ENCODE assay signal across 8 cellular contexts in the genomic region with DNA sequence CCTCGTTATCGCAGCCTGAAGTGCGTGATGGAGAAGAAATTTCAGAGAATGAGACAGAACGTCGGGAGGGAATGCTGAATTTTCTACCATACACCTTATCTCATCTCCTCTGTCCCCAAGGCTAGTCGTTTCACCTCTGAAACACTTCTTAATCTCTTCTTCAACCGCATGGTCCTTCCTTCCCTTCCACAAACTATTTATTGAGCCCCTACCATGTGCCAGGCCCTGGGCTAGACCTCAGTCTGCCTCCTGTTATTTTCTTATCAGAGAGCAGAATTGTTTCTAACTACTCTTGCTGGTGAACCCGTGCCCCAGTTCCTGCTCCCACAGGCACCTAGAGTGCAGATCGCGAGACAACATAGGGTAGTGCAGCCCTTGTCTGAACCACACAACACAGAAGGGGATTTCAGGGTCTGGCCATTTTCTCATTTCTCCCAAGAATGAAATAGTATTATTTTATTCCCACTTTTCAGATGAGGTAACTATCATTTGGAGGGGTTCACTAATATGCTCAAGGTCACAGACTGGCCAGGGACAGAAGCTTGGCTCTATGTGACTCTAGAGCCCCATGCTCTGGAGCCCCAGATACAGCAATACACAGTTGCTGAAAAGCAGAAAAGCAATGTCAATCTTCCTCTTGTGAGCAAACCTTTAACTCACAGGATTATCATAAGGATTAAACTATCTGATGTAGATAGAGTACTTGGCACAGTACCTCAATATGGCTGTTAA. TPM values are rescaled to one million over a fixed set of nuclear protein-coding genes. Genes with fewer than 3 reads are reported as not detected.
DNase-seq lines count a peak whose midpoint lies in the region; ATAC-seq, FAIRE-seq and TF ChIP-seq lines count a peak whose summit lies in the region.

No MANE protein-coding gene starts in this region.

- H3K9ac ChIP-seq in K562 (ENCODE audit: insufficient read depth in 1 of 2, low read depth in 2 of 2, low read length in 2 of 2), result peak overlapping the region; percentile 21 to 67; a peak in 3 of 4 replicates

- H3K27me3 ChIP-seq in K562 (ENCODE audit: control insufficient read depth in 2 of 2, insufficient read depth in 2 of 2, low read length in 2 of 2) (no peaks in the 10 kb centered on the region), right lobe of liver (no peaks in the 10 kb centered on the region), upper lobe of left lung (no peaks in the 10 kb centered on the region)

- H3K9me3 ChIP-seq in K562 (replicated peaks; ENCODE audit: control insufficient read depth, insufficient read depth, low read depth, low read length) (no peaks in the 10 kb centered on the region), right lobe of liver (no peaks in the 10 kb centered on the region), upper lobe of left lung (no peaks in the 10 kb centered on the region)

- no peak for TF ChIP-seq RAD21 in K562 (CRISPR knock-in tag; conservative IDR thresholded peaks at IDR 0.05 in 1 of 2, IDR thresholded peaks at IDR 0.05 in 1 of 2)

- FAIRE-seq in GM12891 (lab: Jason Lieb, UNC), result no peak
- peak; percentile 52 for FAIRE-seq in K562 (lab: Jason Lieb, UNC)

- ATAC-seq in K562 (peak; percentile 32), right lobe of liver (peak in 2 of 4 donors; percentile 2 to 32), upper lobe of left lung (ENCODE audit: low FRiP score in 2 of 2) (no peak), GM18873 (IDR thresholded peaks at IDR 0.05; ENCODE audit: low FRiP score, unreplicated experiment) (no peak)

- H3K79me2 ChIP-seq in K562 (ENCODE audit: control insufficient read depth, insufficient read depth, low read length), result peaks cover 43% of the 10 kb centered on the region

- H3K4me1 ChIP-seq in K562 (replicated peaks in 1 of 2; ENCODE audit: control insufficient read depth in 2 of 2, insufficient read depth in 2 of 2, low read length in 2 of 2) (peaks cover 15 to 27% of the 10 kb centered on the region in 2 experiments), right lobe of liver (peaks cover 0 to 27% (median 10%) of the 10 kb centered on the region in 4 donors), upper lobe of left lung (peaks cover 39 to 48% (median 44%) of the 10 kb centered on the region in 4 donors)

- DNase-seq in GM12891 (ENCODE audit: insufficient read length, low spot score), result peak; percentile 20
- peak; percentile 3 to 25 for DNase-seq in Kasumi-1 (lab: John Stamatoyannopoulos, UW)
- DNase-seq in K562 (ENCODE audit: extremely low read depth in 1 of 4, low spot score in 3 of 4), result peak in 1 of 4 experiments; percentile 21
- no peak for DNase-seq in right lobe of liver
- no peak for DNase-seq in upper lobe of left lung
- no peak for DNase-seq in NCI-H748 treated with DMSO at 0.1 percent for 48 hours (lab: John Stamatoyannopoulos, UW)
- DNase-seq in posterior cingulate gyrus, result no peak

- peak overlapping the region; percentile 95 for H3K4me2 ChIP-seq in K562 (ENCODE audit: insufficient read depth, low read length)

- peak; percentile 1; the same call in 1 of the 2 replicates for TF ChIP-seq EP300 in K562 (IDR thresholded peaks at IDR 0.05; ENCODE audit: low read length)
- TF ChIP-seq EP300 in upper lobe of left lung (IDR thresholded peaks at IDR 0.05), result no peak

- 2% methylated on average over 10 of the region's 10 CpGs for WGBS in K562 (ENCODE audit: insufficient coverage, low coverage, missing lambda C conversion rate)
- WGBS in right lobe of liver (ENCODE audit: insufficient coverage, low coverage, low lambda C conversion rate, missing lambda C conversion rate), result 2% methylated on average over 10 of the region's 10 CpGs
- 3% methylated on average over 10 of the region's 10 CpGs for WGBS in upper lobe of left lung, 2 donors

- H3K27ac ChIP-seq in K562 (ENCODE audit: extremely low read depth, low read depth, low read length) (peak overlapping the region; percentile 64), right lobe of liver (peak overlapping the region in 1 of 3 donors; percentile 31), upper lobe of left lung (peak overlapping the region; percentile 95 to 99 (median 96))

- TF ChIP-seq CTCF in K562 (IDR thresholded peaks at IDR 0.05 in 2 of 3, conservative IDR thresholded peaks at IDR 0.05 in 1 of 3; ENCODE audit: insufficient read depth in 2 of 3, low read depth in 1 of 3, low read length in 3 of 3) (0 out of 6 replicates have a peak, but pooled peaks of 1 of the 3 experiments have one; percentile 2), right lobe of liver (IDR thresholded peaks at IDR 0.05) (no peak), upper lobe of left lung (IDR thresholded peaks at IDR 0.05) (no peak)

- CTCF ChIA-PET in K562 (lab: Yijun Ruan, JAX; ENCODE audit: low intra/inter-chr PET ratio), result no interaction called here

- POLR2A ChIA-PET in K562 (lab: Yijun Ruan, JAX), result interaction anchor here (0.6 to 1.6 kb wide), 5 partner anchors 9 to 16 kb away, joined by 3 to 14 read pairs (median 3); no protein-coding TSS in a partner anchor

- H3K36me3 ChIP-seq in K562 (ENCODE audit: control insufficient read depth, insufficient read depth, low read length) (peaks cover 52% of the 10 kb centered on the region), right lobe of liver (peaks cover 0 to 21% (median 0%) of the 10 kb centered on the region in 4 donors), upper lobe of left lung (peaks cover 0 to 24% (median 18%) of the 10 kb centered on the region in 4 donors)

- in situ Hi-C loops in K562 (cut with MboI), result no loop called here

- intact Hi-C loops in K562 (cut with micrococcal nuclease), result loop anchor here (2.0 to 5.0 kb wide), 2 partner anchors 32 to 71 kb away; partner anchors contain the start of genes KLHL12 and RABIF
- intact Hi-C loops in right lobe of liver (cut with DNase I), result no loop called here
- intact Hi-C loops in posterior cingulate gyrus (cut with DNase I), result loop anchor here (1.0 to 5.0 kb wide), 2 partner anchors 8 to 36 kb away; no protein-coding TSS in a partner anchor

- BruUV-seq in K562 (replicated peaks; lab: Mats Ljungman, UMichigan), result TSS peak; percentile 98

- peak overlapping the region; percentile 97 for H3K4me3 ChIP-seq in K562
- peak overlapping the region; percentile 80 to 100 (median 98) for H3K4me3 ChIP-seq in right lobe of liver
- peak overlapping the region in 3 of 4 donors; percentile 83 to 94 (median 83) for H3K4me3 ChIP-seq in upper lobe of left lung

- H3K9me1 ChIP-seq in K562 (ENCODE audit: control insufficient read depth, insufficient read depth, low read length), result no peaks in the 10 kb centered on the region

- H2AFZ ChIP-seq in K562 (ENCODE audit: low read depth, low read length), result peak overlapping the region; percentile 92

- H4K20me1 ChIP-seq in K562 (replicated peaks; ENCODE audit: control insufficient read depth, insufficient read depth, low read length), result peaks cover 12% of the 10 kb centered on the region; the same call in 1 of the 2 replicates

- TF ChIP-seq POLR2A in GM12891 (IDR thresholded peaks at IDR 0.05; ENCODE audit: low read depth, low read length), result no peak
- no peak; the same call in 1 of the 2 replicates for TF ChIP-seq POLR2A in K562 (conservative IDR thresholded peaks at IDR 0.05)
- TF ChIP-seq POLR2A in right lobe of liver (IDR thresholded peaks at IDR 0.05), result no peak
- no peak for TF ChIP-seq POLR2A in upper lobe of left lung (IDR thresholded peaks at IDR 0.05)

RNA-seq across cellular contexts. Expression of gene ADIPOR1, which starts 0.6 kb away (rescaled TPM):
- 37.8 TPM for polyA plus RNA-seq in GM12891 (2012; ENCODE audit: low read depth, missing spikeins)
- 104 TPM in 2 replicates for total RNA-seq in K562 (2011; cell fraction: chromatin; rRNA removed; ENCODE audit: low replicate concordance)
- total RNA-seq in K562 (2011; cell fraction: nucleolus; rRNA removed), result 116 and 121 TPM in 2 replicates
- 166 and 246 TPM in 2 replicates for total RNA-seq in K562 (2011; cell fraction: nucleoplasm; rRNA removed)
- 100 and 120 TPM in 2 replicates for total RNA-seq in K562 (2014; rRNA removed)
- total RNA-seq in K562 (2014; rRNA removed; fragmentation: Illumina TruSeq; extraction: Trizol), result 110 and 117 TPM in 2 replicates
- total RNA-seq in K562 (2015; rRNA removed; fragmentation: Illumina TruSeq; extraction: Trizol), result 93.3 and 101 TPM in 2 replicates
- total RNA-seq in K562 (2021), result 95.2 and 96.1 TPM in 2 replicates
- 217 and 228 TPM in 2 replicates for polyA plus RNA-seq in K562 (2011; rRNA removed)
- polyA plus RNA-seq in K562 (2011; cell fraction: cytosol; rRNA removed), result 160 and 243 TPM in 2 replicates
- polyA plus RNA-seq in K562 (2011; cell fraction: nucleus; rRNA removed), result 97.3 and 132 TPM in 2 replicates
- polyA plus RNA-seq in K562 (2012), result 71.4 and 117 TPM in 2 replicates
- polyA plus RNA-seq in K562 (2014; fragmentation: Illumina TruSeq; extraction: Trizol), result 137 and 172 TPM in 2 replicates
- polyA plus RNA-seq in K562 (2014; fragmentation: Nextera tagmentation; extraction: Ambion mirVana), result 10 to 100 TPM; 29.0 to 33.4 TPM
- polyA plus RNA-seq in K562 (2014; rRNA removed), result 92.6 and 126 TPM in 2 replicates
- polyA minus RNA-seq in K562 (2011; rRNA and poly(A)+ RNA removed), result 245 and 292 TPM in 2 replicates
- polyA minus RNA-seq in K562 (2011; cell fraction: cytosol; rRNA and poly(A)+ RNA removed), result 94.3 and 109 TPM in 2 replicates
- 22.8 and 40.0 TPM in 2 replicates for polyA minus RNA-seq in K562 (2011; cell fraction: nucleus; rRNA and poly(A)+ RNA removed)
- total RNA-seq in right lobe of liver, result 10 to 100 TPM; 49.3 to 88.3 (median 61.1) TPM
- 100 to 1,000 TPM in 4 of 6 donors, 10 to 100 TPM in 2; 57.6 to 157 (median 125) TPM for total RNA-seq in upper lobe of left lung

RNA-seq across cellular contexts. Expression of gene CYB5R1, which starts 8.3 kb away (rescaled TPM):
- 12.9 TPM for polyA plus RNA-seq in GM12891 (2012; ENCODE audit: low read depth, missing spikeins)
- 95.0 and 159 TPM in 2 replicates for total RNA-seq in K562 (2011; cell fraction: chromatin; rRNA removed; ENCODE audit: low replicate concordance)
- 139 and 149 TPM in 2 replicates for total RNA-seq in K562 (2011; cell fraction: nucleolus; rRNA removed)
- total RNA-seq in K562 (2011; cell fraction: nucleoplasm; rRNA removed), result 123 and 126 TPM in 2 replicates
- total RNA-seq in K562 (2014; rRNA removed), result 42.8 and 48.3 TPM in 2 replicates
- total RNA-seq in K562 (2014; rRNA removed; fragmentation: Illumina TruSeq; extraction: Trizol), result 34.4 and 34.6 TPM in 2 replicates
- 32.2 and 32.3 TPM in 2 replicates for total RNA-seq in K562 (2015; rRNA removed; fragmentation: Illumina TruSeq; extraction: Trizol)
- 38.8 and 41.1 TPM in 2 replicates for total RNA-seq in K562 (2021)
- 29.0 and 35.8 TPM in 2 replicates for polyA plus RNA-seq in K562 (2011; rRNA removed)
- 22.3 and 33.8 TPM in 2 replicates for polyA plus RNA-seq in K562 (2011; cell fraction: cytosol; rRNA removed)
- polyA plus RNA-seq in K562 (2011; cell fraction: nucleus; rRNA removed), result 90.4 and 107 TPM in 2 replicates
- polyA plus RNA-seq in K562 (2012), result 41.2 and 48.6 TPM in 2 replicates
- 46.6 and 48.6 TPM in 2 replicates for polyA plus RNA-seq in K562 (2014; fragmentation: Illumina TruSeq; extraction: Trizol)
- 10 to 100 TPM; 10.6 to 14.3 TPM for polyA plus RNA-seq in K562 (2014; fragmentation: Nextera tagmentation; extraction: Ambion mirVana)
- polyA plus RNA-seq in K562 (2014; rRNA removed), result 30.6 and 47.9 TPM in 2 replicates
- 24.2 and 35.7 TPM in 2 replicates for polyA minus RNA-seq in K562 (2011; rRNA and poly(A)+ RNA removed)
- 9.0 and 16.4 TPM in 2 replicates for polyA minus RNA-seq in K562 (2011; cell fraction: cytosol; rRNA and poly(A)+ RNA removed)
- 38.1 and 46.9 TPM in 2 replicates for polyA minus RNA-seq in K562 (2011; cell fraction: nucleus; rRNA and poly(A)+ RNA removed)
- 10 to 100 TPM; 29.6 to 42.7 (median 36.4) TPM for total RNA-seq in right lobe of liver
- 10 to 100 TPM; 25.1 to 81.2 (median 68.2) TPM for total RNA-seq in upper lobe of left lung

RNA-seq across cellular contexts. Expression of gene KLHL12, which starts 31.7 kb away (rescaled TPM):
- polyA plus RNA-seq in GM12891 (2012; ENCODE audit: low read depth, missing spikeins), result 24.4 TPM
- total RNA-seq in K562 (2011; cell fraction: chromatin; rRNA removed; ENCODE audit: low replicate concordance), result 42.0 and 56.8 TPM in 2 replicates
- total RNA-seq in K562 (2011; cell fraction: nucleolus; rRNA removed), result 12.5 and 16.1 TPM in 2 replicates
- total RNA-seq in K562 (2011; cell fraction: nucleoplasm; rRNA removed), result 21.0 and 23.8 TPM in 2 replicates
- total RNA-seq in K562 (2014; rRNA removed), result 30.7 and 31.5 TPM in 2 replicates
- 40.6 and 43.4 TPM in 2 replicates for total RNA-seq in K562 (2014; rRNA removed; fragmentation: Illumina TruSeq; extraction: Trizol)
- total RNA-seq in K562 (2015; rRNA removed; fragmentation: Illumina TruSeq; extraction: Trizol), result 34.7 and 35.0 TPM in 2 replicates
- total RNA-seq in K562 (2021), result 32.0 and 35.2 TPM in 2 replicates
- polyA plus RNA-seq in K562 (2011; rRNA removed), result 66.8 and 85.1 TPM in 2 replicates
- polyA plus RNA-seq in K562 (2011; cell fraction: cytosol; rRNA removed), result 32.4 and 50.9 TPM in 2 replicates
- 48.0 and 65.3 TPM in 2 replicates for polyA plus RNA-seq in K562 (2011; cell fraction: nucleus; rRNA removed)
- 24.1 and 26.7 TPM in 2 replicates for polyA plus RNA-seq in K562 (2012)
- polyA plus RNA-seq in K562 (2014; fragmentation: Illumina TruSeq; extraction: Trizol), result 37.4 and 40.4 TPM in 2 replicates
- 10 to 100 TPM; 23.1 to 25.7 TPM for polyA plus RNA-seq in K562 (2014; fragmentation: Nextera tagmentation; extraction: Ambion mirVana)
- polyA plus RNA-seq in K562 (2014; rRNA removed), result 32.0 and 33.4 TPM in 2 replicates
- 102 and 119 TPM in 2 replicates for polyA minus RNA-seq in K562 (2011; rRNA and poly(A)+ RNA removed)
- 23.5 and 28.2 TPM in 2 replicates for polyA minus RNA-seq in K562 (2011; cell fraction: cytosol; rRNA and poly(A)+ RNA removed)
- polyA minus RNA-seq in K562 (2011; cell fraction: nucleus; rRNA and poly(A)+ RNA removed), result 15.8 and 27.0 TPM in 2 replicates
- 10 to 100 TPM; 10.7 to 13.0 (median 12.3) TPM for total RNA-seq in right lobe of liver
- 10 to 100 TPM; 12.0 to 25.1 (median 19.9) TPM for total RNA-seq in upper lobe of left lung

RNA-seq across cellular contexts. Expression of gene TMEM183A, which starts 48.5 kb away (rescaled TPM):
- 47.6 TPM for polyA plus RNA-seq in GM12891 (2012; ENCODE audit: low read depth, missing spikeins)
- 131 and 149 TPM in 2 replicates for total RNA-seq in K562 (2011; cell fraction: chromatin; rRNA removed; ENCODE audit: low replicate concordance)
- total RNA-seq in K562 (2011; cell fraction: nucleolus; rRNA removed), result 80.0 and 91.2 TPM in 2 replicates
- total RNA-seq in K562 (2011; cell fraction: nucleoplasm; rRNA removed), result 117 and 162 TPM in 2 replicates
- total RNA-seq in K562 (2014; rRNA removed), result 119 and 136 TPM in 2 replicates
- total RNA-seq in K562 (2014; rRNA removed; fragmentation: Illumina TruSeq; extraction: Trizol), result 127 and 136 TPM in 2 replicates
- total RNA-seq in K562 (2015; rRNA removed; fragmentation: Illumina TruSeq; extraction: Trizol), result 114 TPM in 2 replicates
- 124 and 143 TPM in 2 replicates for total RNA-seq in K562 (2021)
- polyA plus RNA-seq in K562 (2011; rRNA removed), result 166 and 180 TPM in 2 replicates
- 195 and 277 TPM in 2 replicates for polyA plus RNA-seq in K562 (2011; cell fraction: cytosol; rRNA removed)
- polyA plus RNA-seq in K562 (2011; cell fraction: nucleus; rRNA removed), result 226 and 265 TPM in 2 replicates
- polyA plus RNA-seq in K562 (2012), result 81.2 and 82.1 TPM in 2 replicates
- 144 and 190 TPM in 2 replicates for polyA plus RNA-seq in K562 (2014; fragmentation: Illumina TruSeq; extraction: Trizol)
- polyA plus RNA-seq in K562 (2014; fragmentation: Nextera tagmentation; extraction: Ambion mirVana), result 10 to 100 TPM; 23.4 to 31.8 TPM
- polyA plus RNA-seq in K562 (2014; rRNA removed), result 124 and 139 TPM in 2 replicates
- polyA minus RNA-seq in K562 (2011; rRNA and poly(A)+ RNA removed), result 195 and 208 TPM in 2 replicates
- 63.5 and 86.2 TPM in 2 replicates for polyA minus RNA-seq in K562 (2011; cell fraction: cytosol; rRNA and poly(A)+ RNA removed)
- 54.9 and 85.7 TPM in 2 replicates for polyA minus RNA-seq in K562 (2011; cell fraction: nucleus; rRNA and poly(A)+ RNA removed)
- total RNA-seq in right lobe of liver, result 10 to 100 TPM; 21.4 to 38.1 (median 31.0) TPM
- total RNA-seq in upper lobe of left lung, result 10 to 100 TPM; 45.4 to 71.9 (median 68.1) TPM

Comparison
In these comparisons a context has a peak if more than half of its experiments do, and no peak if none do; other contexts are left out.
1. DNase-seq: peak in GM12891 (single experiment) and Kasumi-1 (2 of 2); none in right lobe of liver (0 of 3), upper lobe of left lung (0 of 2), NCI-H748 treated with DMSO at 0.1 percent for 48 hours (single experiment) and posterior cingulate gyrus (0 of 10).
2. intact Hi-C loops: an anchor here in K562 (2.0 to 5.0 kb wide) and posterior cingulate gyrus (1.0 to 5.0 kb wide); none called in right lobe of liver.
3. Peak in every context shown above with its lines, with median percentiles within 50 percentile points of each other: H3K4me3 ChIP-seq.